ENCODE assay signal across 22 cellular contexts in the genomic region with DNA sequence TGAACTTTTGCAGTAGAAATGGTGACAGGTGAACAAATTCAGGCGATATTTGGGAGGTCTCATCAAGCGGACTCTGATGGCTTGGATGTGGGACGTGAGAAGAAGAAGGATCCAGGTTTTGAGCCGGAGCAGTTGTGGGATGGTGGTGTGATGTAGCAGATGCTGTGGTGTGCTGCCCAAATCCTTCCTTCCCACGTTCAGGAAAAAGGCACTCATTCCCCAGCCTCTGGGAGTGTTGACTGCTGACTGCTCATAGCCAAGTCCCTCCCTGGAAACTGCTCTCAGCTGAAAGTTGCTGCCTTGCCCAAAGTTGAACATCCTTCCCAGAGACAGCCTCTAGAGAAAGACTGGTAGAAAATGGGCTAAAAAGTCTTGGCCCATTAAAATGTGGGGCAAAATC.
"Had no signal": no experiment of that assay in that cellular context is flagged by ENCODE, and none has a peak within 500 bp of the region (broad histone marks: within the 10 kb centered on the region; RNA-seq: fewer than 3 reads in every experiment).

No MANE protein-coding gene starts in this region.

- H3K4me3 ChIP-seq: pancreas, psoas muscle, right lobe of liver, sigmoid colon, stomach, thoracic aorta, thyroid gland, tibial nerve, upper lobe of left lung, vagina had no signal

- H3K9me3 ChIP-seq: neutrophil, pancreas, psoas muscle, right lobe of liver, sigmoid colon, stomach, thoracic aorta, thyroid gland, tibial nerve, upper lobe of left lung, vagina had no signal

- H3K27me3 ChIP-seq: neutrophil, pancreas, right lobe of liver, sigmoid colon, stomach, thyroid gland, tibial nerve, upper lobe of left lung, vagina had no signal

- DNase-seq: nephron progenitor cell; nucleus accumbens; pancreas; psoas muscle; right cardiac atrium; right lobe of liver; sigmoid colon; small intestine; stimulated activated CD4-positive, alpha-beta T cell treated with anti-CD3 and anti-CD28 coated beads, Interleukin-15, amount 100 ng/mL, for 24 hours; stimulated activated CD4-positive, alpha-beta T cell treated with anti-CD3 and anti-CD28 coated beads, Interleukin-2, amount 100 ng/mL, for 24 hours; stimulated activated CD4-positive, alpha-beta T cell treated with anti-CD3 and anti-CD28 coated beads, Interleukin-2, amount 100 ng/mL, for 48 hours; stimulated activated CD4-positive, alpha-beta T cell treated with anti-CD3 and anti-CD28 coated beads, Interleukin-4, amount 100 ng/mL, for 24 hours; stimulated activated naive B cell treated with anti-CD40 and anti-IgM and Interleukin-4, amounts not matched to agents 10 μg/mL and 1 μg/mL and 100 μg/mL, for 72 hours; stimulated activated naive CD4-positive, alpha-beta T cell treated with Interleukin-2 at 50 U/mL for 16 hours; stomach; thyroid gland; trophoblast cell; upper lobe of left lung had no signal

- H3K36me3 ChIP-seq: neutrophil, pancreas, right lobe of liver, sigmoid colon, stomach, thoracic aorta, thyroid gland, tibial nerve, upper lobe of left lung, vagina had no signal

- H3K4me1 ChIP-seq: pancreas, psoas muscle, right lobe of liver, tibial nerve, vagina had no signal

- H3K27ac ChIP-seq: neutrophil, pancreas, psoas muscle, right lobe of liver, sigmoid colon, stomach, thoracic aorta, thyroid gland, tibial nerve, upper lobe of left lung, vagina had no signal
